In the genomic region with DNA sequence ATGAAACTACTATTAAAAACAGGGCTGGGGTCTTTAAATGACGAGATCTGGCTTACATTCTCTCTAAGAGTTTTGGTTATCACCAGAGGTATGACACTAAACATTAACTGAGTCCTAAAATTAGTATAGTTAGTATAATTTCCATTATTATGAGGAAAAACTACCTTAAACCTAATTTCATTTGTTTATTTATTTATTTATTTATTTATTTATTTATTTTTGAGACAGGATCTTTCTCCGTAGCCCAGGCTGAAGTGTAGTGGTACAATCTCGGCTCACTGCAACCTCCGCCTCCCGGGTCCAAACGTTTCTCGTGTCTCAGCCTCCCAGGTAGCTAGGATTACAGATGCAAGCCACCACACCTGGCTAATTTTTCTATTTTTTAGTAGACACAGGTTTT, we compare ENCODE assay signal across 8 cellular contexts.
"Had no signal": no experiment of that assay in that cellular context is flagged by ENCODE, and none has a peak within 500 bp of the region (broad histone marks: within the 10 kb centered on the region; RNA-seq: fewer than 3 reads in every experiment).

No MANE protein-coding gene starts in this region.

- DNase-seq: GDM1, GF-D8 had no signal

- H3K4me3 ChIP-seq: GM12878 had no signal

- FAIRE-seq: G401.6, GM12878, GM12891, GM12892, GM18507, GM19239 had no signal

- ATAC-seq: GM12878 had no signal
